In the genomic region with DNA sequence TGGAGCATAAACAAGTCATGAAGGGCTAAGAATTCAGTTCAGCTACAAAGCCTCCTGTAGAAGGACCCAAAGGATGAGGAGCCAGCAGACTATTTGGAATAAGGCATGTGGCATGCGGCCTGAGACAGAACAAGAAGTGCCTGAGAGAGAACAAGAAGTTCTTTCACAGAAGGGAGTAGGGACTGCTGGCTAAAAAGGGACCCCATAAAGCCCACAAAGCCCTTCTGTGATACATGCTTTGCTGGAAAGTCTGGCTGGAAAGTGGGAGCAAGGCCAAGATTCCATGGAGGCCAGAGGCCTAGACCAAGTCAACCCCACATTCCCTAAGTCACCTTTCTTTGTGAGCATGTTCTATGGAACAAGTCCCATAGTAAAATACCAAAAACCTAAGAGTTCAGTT, we compare ENCODE assay signal across 14 cellular contexts. TPM values are rescaled to one million over a fixed set of nuclear protein-coding genes. Genes with fewer than 3 reads are reported as not detected.
A peak's percentile ranks its signal among the peaks of the same experiment; 100 is the strongest.
DNase-seq lines count a peak whose midpoint lies in the region; ATAC-seq and TF ChIP-seq lines count a peak whose summit lies in the region.
"Had no signal": no experiment of that assay in that cellular context is flagged by ENCODE, and none has a peak within 500 bp of the region (broad histone marks: within the 10 kb centered on the region; RNA-seq: fewer than 3 reads in every experiment).

No MANE protein-coding gene starts in this region.

- peaks cover 0 to 38% (median 15%) of the 10 kb centered on the region in 3 donors for H3K36me3 Mint-ChIP-seq in CD8-positive, alpha-beta memory T cell
- H3K36me3 Mint-ChIP-seq in brain = peaks cover 29% of the 10 kb centered on the region
- peaks cover 25 to 39% of the 10 kb centered on the region in 2 donors for H3K36me3 Mint-ChIP-seq in stimulated activated naive B cell treated with anti-CD40 and anti-IgM and Interleukin-4, amounts not matched to agents 10 μg/mL and 1 μg/mL and 100 μg/mL, for 72 hours

- peaks cover 15% of the 10 kb centered on the region for H3K36me3 ChIP-seq in CD8-positive, alpha-beta memory T cell (ENCODE audit: insufficient read depth, low read length)
- H3K36me3 ChIP-seq in gastrocnemius medialis = peaks cover 0 to 30% of the 10 kb centered on the region in 2 donors

- no peaks in the 10 kb centered on the region for H3K4me1 ChIP-seq in CD8-positive, alpha-beta memory T cell (ENCODE audit: insufficient read depth, low read length)
- peaks cover 41 to 44% of the 10 kb centered on the region in 2 donors for H3K4me1 ChIP-seq in gastrocnemius medialis

- H3K9me3 Mint-ChIP-seq in CD8-positive, alpha-beta memory T cell = no peaks in the 10 kb centered on the region
- H3K9me3 Mint-ChIP-seq in brain = no peaks in the 10 kb centered on the region
- H3K9me3 Mint-ChIP-seq in stimulated activated naive B cell treated with anti-CD40 and anti-IgM and Interleukin-4, amounts not matched to agents 10 μg/mL and 1 μg/mL and 100 μg/mL, for 72 hours = no peaks in the 10 kb centered on the region
- H3K9me3 Mint-ChIP-seq: natural killer cell treated with Interleukin-12 subunit alpha and Interleukin-12 subunit beta and Interleukin-15 and Interleukin-18, amount 100 ng/mL, for 72 hours; T-helper 1 cell treated with Interleukin-12 subunit alpha and Interleukin-12 subunit beta and Interleukin-4 antibody, amounts not matched to agents 30 μg/mL and 1 μg/mL, for 36 hours had no signal

- POLR2A ChIA-PET in CD8-positive, alpha-beta memory T cell (lab: Charles Lee) = no interaction called here

- intact Hi-C loops in gastrocnemius medialis (cut with DNase I; ENCODE audit: low total_unique reads) = loop anchor here (2.0 kb wide), 1 partner anchor 168 kb away; no protein-coding TSS in a partner anchor

- H3K4me3 ChIP-seq in CD8-positive, alpha-beta memory T cell (ENCODE audit: low read length) = no peak overlapping the region
- no peak overlapping the region for H3K4me3 ChIP-seq in gastrocnemius medialis

- no peaks in the 10 kb centered on the region for H3K9me3 ChIP-seq in CD8-positive, alpha-beta memory T cell (ENCODE audit: low read length)
- no peaks in the 10 kb centered on the region for H3K9me3 ChIP-seq in gastrocnemius medialis

- no peak for DNase-seq in CD8-positive, alpha-beta memory T cell
- DNase-seq in hypothalamus (lab: John Stamatoyannopoulos, UW) (peak in 42 of 51 donors; percentile 8 to 89 (median 48)), gastrocnemius medialis (peak; percentile 38 to 50), RKO (ENCODE audit: low spot score) (no peak), RPMI8226 (no peak)
- DNase-seq in stimulated activated naive B cell treated with anti-CD40 and anti-IgM and Interleukin-4, amounts not matched to agents 10 μg/mL and 1 μg/mL and 100 μg/mL, for 72 hours = no peak
- DNase-seq: activated CD8-positive, alpha-beta memory T cell treated with anti-CD3 and anti-CD28 coated beads, Interleukin-2, amount 10 ng/mL, durations not matched to agents 7 days and 5 days; cerebellar nuclear complex; stimulated activated CD4-positive, alpha-beta T cell treated with anti-CD3 and anti-CD28 coated beads, Interleukin-4, amount 100 ng/mL, for 4 hours had no signal

- ATAC-seq in gastrocnemius medialis (peak; percentile 75 to 83), GM21576 (IDR thresholded peaks at IDR 0.05; ENCODE audit: unreplicated experiment) (no peak)
- ATAC-seq in stimulated activated naive B cell treated with anti-CD40 and anti-IgM and Interleukin-4, amounts not matched to agents 10 μg/mL and 1 μg/mL and 100 μg/mL, for 72 hours (replicated peaks) = no peak
- ATAC-seq: activated CD8-positive, alpha-beta memory T cell treated with anti-CD3 and anti-CD28 coated beads, Interleukin-2, amount 10 ng/mL, durations not matched to agents 7 days and 5 days; natural killer cell treated with Interleukin-12 subunit alpha and Interleukin-12 subunit beta and Interleukin-15 and Interleukin-18, amount 100 ng/mL, for 72 hours had no signal

- no peak overlapping the region for H3K27ac ChIP-seq in CD8-positive, alpha-beta memory T cell (ENCODE audit: low read depth, low read length)
- peak overlapping the region; percentile 80 to 91 (median 89) for H3K27ac ChIP-seq in gastrocnemius medialis
- H3K27ac ChIP-seq: C4-2B had no signal

- H3K27me3 ChIP-seq in CD8-positive, alpha-beta memory T cell (ENCODE audit: insufficient read depth, low read length, poor library complexity, severe bottlenecking) = no peaks in the 10 kb centered on the region
- no peaks in the 10 kb centered on the region for H3K27me3 ChIP-seq in gastrocnemius medialis

- no peak for TF ChIP-seq POLR2A in gastrocnemius medialis (IDR thresholded peaks at IDR 0.05)

- H3K4me1 Mint-ChIP-seq in CD8-positive, alpha-beta memory T cell = no peaks in the 10 kb centered on the region
- peaks cover 27% of the 10 kb centered on the region for H3K4me1 Mint-ChIP-seq in brain
- peaks cover 2 to 6% of the 10 kb centered on the region in 2 donors for H3K4me1 Mint-ChIP-seq in stimulated activated naive B cell treated with anti-CD40 and anti-IgM and Interleukin-4, amounts not matched to agents 10 μg/mL and 1 μg/mL and 100 μg/mL, for 72 hours
- H3K4me1 Mint-ChIP-seq: activated CD8-positive, alpha-beta memory T cell treated with anti-CD3 and anti-CD28 coated beads, Interleukin-2, amount 10 ng/mL, durations not matched to agents 7 days and 5 days had no signal

- in situ Hi-C loops in gastrocnemius medialis (cut with MboI; ENCODE audit: low sequenced_read_pairs in 4 of 4) = no loop called here

- peak overlapping the region in 5 of 8 donors; percentile 6 to 65 (median 17) for H3K27ac Mint-ChIP-seq in CD8-positive, alpha-beta memory T cell
- peak overlapping the region in 4 of 5 experiments; percentile 38 to 88 (median 66) for H3K27ac Mint-ChIP-seq in brain
- no peak overlapping the region for H3K27ac Mint-ChIP-seq in stimulated activated naive B cell treated with anti-CD40 and anti-IgM and Interleukin-4, amounts not matched to agents 10 μg/mL and 1 μg/mL and 100 μg/mL, for 72 hours
- H3K27ac Mint-ChIP-seq: activated CD8-positive, alpha-beta memory T cell treated with anti-CD3 and anti-CD28 coated beads, Interleukin-2, amount 10 ng/mL, durations not matched to agents 7 days and 5 days; natural killer cell treated with Interleukin-12 subunit alpha and Interleukin-12 subunit beta and Interleukin-15 and Interleukin-18, amount 100 ng/mL, for 72 hours; T-helper 1 cell treated with Interleukin-12 subunit alpha and Interleukin-12 subunit beta and Interleukin-4 antibody, amounts not matched to agents 30 μg/mL and 1 μg/mL, for 36 hours had no signal

- CTCF ChIA-PET in CD8-positive, alpha-beta memory T cell (lab: Charles Lee) = interaction anchor here (2.2 kb wide), 1 partner anchor 10 kb away, joined by 7 read pairs; no protein-coding TSS in a partner anchor

- TF ChIP-seq CTCF in brain (conservative IDR thresholded peaks at IDR 0.05) (no peak), gastrocnemius medialis (IDR thresholded peaks at IDR 0.05 in 4 of 5, conservative IDR thresholded peaks at IDR 0.05 in 1 of 5) (no peak)

- H3K4me3 Mint-ChIP-seq in CD8-positive, alpha-beta memory T cell = no peak overlapping the region
- no peak overlapping the region for H3K4me3 Mint-ChIP-seq in brain
- no peak overlapping the region for H3K4me3 Mint-ChIP-seq in stimulated activated naive B cell treated with anti-CD40 and anti-IgM and Interleukin-4, amounts not matched to agents 10 μg/mL and 1 μg/mL and 100 μg/mL, for 72 hours
- H3K4me3 Mint-ChIP-seq: activated CD8-positive, alpha-beta memory T cell treated with anti-CD3 and anti-CD28 coated beads, Interleukin-2, amount 10 ng/mL, durations not matched to agents 7 days and 5 days; natural killer cell treated with Interleukin-12 subunit alpha and Interleukin-12 subunit beta and Interleukin-15 and Interleukin-18, amount 100 ng/mL, for 72 hours; T-helper 1 cell treated with Interleukin-12 subunit alpha and Interleukin-12 subunit beta and Interleukin-4 antibody, amounts not matched to agents 30 μg/mL and 1 μg/mL, for 36 hours had no signal

- H3K27me3 Mint-ChIP-seq in CD8-positive, alpha-beta memory T cell = no peaks in the 10 kb centered on the region
- H3K27me3 Mint-ChIP-seq in brain = no peaks in the 10 kb centered on the region
- peaks cover 16 to 70% of the 10 kb centered on the region in 2 donors for H3K27me3 Mint-ChIP-seq in stimulated activated naive B cell treated with anti-CD40 and anti-IgM and Interleukin-4, amounts not matched to agents 10 μg/mL and 1 μg/mL and 100 μg/mL, for 72 hours
- H3K27me3 Mint-ChIP-seq: activated CD8-positive, alpha-beta memory T cell treated with anti-CD3 and anti-CD28 coated beads, Interleukin-2, amount 10 ng/mL, durations not matched to agents 7 days and 5 days; natural killer cell treated with Interleukin-12 subunit alpha and Interleukin-12 subunit beta and Interleukin-15 and Interleukin-18, amount 100 ng/mL, for 72 hours had no signal

RNA-seq across cellular contexts. Expression of gene UBAP2, which starts 35.9 kb away (rescaled TPM):
- 10 to 100 TPM; 50.0 to 51.7 TPM for total RNA-seq in CD8-positive, alpha-beta memory T cell
- 16.3 TPM for polyA plus RNA-seq in CD8-positive, alpha-beta memory T cell
- 31.4 TPM for polyA plus RNA-seq in brain (ENCODE audit: insufficient read depth, low read depth, low replicate concordance)
- total RNA-seq in gastrocnemius medialis = 10 to 100 TPM; 14.6 to 26.6 (median 20.9) TPM

RNA-seq across cellular contexts. Expression of gene DCAF12, which starts 41.9 kb away (rescaled TPM):
- total RNA-seq in CD8-positive, alpha-beta memory T cell = 10 to 100 TPM; 43.0 to 49.2 TPM
- 18.4 TPM for polyA plus RNA-seq in CD8-positive, alpha-beta memory T cell
- polyA plus RNA-seq in brain (ENCODE audit: insufficient read depth, low read depth, low replicate concordance) = 98.5 TPM
- 10 to 100 TPM; 19.4 to 33.7 (median 26.7) TPM for total RNA-seq in gastrocnemius medialis

Comparison
In these comparisons a context has a peak if more than half of its experiments do, and no peak if none do; other contexts are left out.
1. DNase-seq: peak in hypothalamus (42 of 51) and gastrocnemius medialis (2 of 2); none in CD8-positive, alpha-beta memory T cell (0 of 5), RKO (single experiment), stimulated activated naive B cell treated with anti-CD40 and anti-IgM and Interleukin-4, amounts not matched to agents 10 μg/mL and 1 μg/mL and 100 μg/mL, for 72 hours (single experiment) and RPMI8226 (single experiment).
2. ATAC-seq: peak in gastrocnemius medialis (2 of 2); none in GM21576 (single experiment) and stimulated activated naive B cell treated with anti-CD40 and anti-IgM and Interleukin-4, amounts not matched to agents 10 μg/mL and 1 μg/mL and 100 μg/mL, for 72 hours (0 of 2).